Comparison of ENCODE assay signal across 16 cellular contexts in genomic region chr2:239405071-239405470, GRCh38.
"Had no signal": no experiment of that assay in that cellular context is flagged by ENCODE, and none has a peak within 500 bp of the region (broad histone marks: within the 10 kb centered on the region; RNA-seq: fewer than 3 reads in every experiment).

No MANE protein-coding gene starts in this region.

- H3K36me3 Mint-ChIP-seq: mesothelial cell of epicardium had no signal

- ATAC-seq: foreskin keratinocyte, gastroesophageal sphincter, heart left ventricle, left colon, left lung, left ventricle myocardium superior, lower lobe of right lung, mucosa of descending colon had no signal

- H3K4me3 Mint-ChIP-seq: dendritic cell treated with granulocyte-macrophage colony-stimulating factor and Interleukin-4, amounts not matched to agents 40 ng/mL and 50 ng/mL, for 4 days; mesothelial cell of epicardium had no signal

- DNase-seq: cortex of kidney; effector CD4-positive, alpha-beta T cell; effector memory CD4-positive, alpha-beta T cell; foreskin keratinocyte; hypothalamus; left colon; left ventricle myocardium superior; lower lobe of right lung; mesenchymal stem cell; mucosa of descending colon; naive B cell had no signal

- H3K27ac Mint-ChIP-seq: mesothelial cell of epicardium had no signal
